Comparison of ENCODE assay signal across 1 cellular context in genomic region chr17:61364463-61364846, GRCh38.
A peak's percentile ranks its signal among the peaks of the same experiment; 100 is the strongest.
TF ChIP-seq lines count a peak whose summit lies in the region.

No MANE protein-coding gene starts in this region.

TF ChIP-seq in HepG2, 621 proteins besides CTCF, POLR2A, EP300 and RAD21 (continued from another document and continues in another):
- no peak for TF ChIP-seq THAP9 (CRISPR knock-in tag; IDR thresholded peaks at IDR 0.05; ENCODE audit: borderline replicate concordance)
- TF ChIP-seq KIAA2018 (CRISPR knock-in tag; IDR thresholded peaks at IDR 0.05; ENCODE audit: borderline replicate concordance), result no peak
- TF ChIP-seq ZNF614 (CRISPR knock-in tag; IDR thresholded peaks at IDR 0.05; ENCODE audit: borderline replicate concordance), result no peak
- no peak for TF ChIP-seq PHF20 (CRISPR knock-in tag; IDR thresholded peaks at IDR 0.05)
- TF ChIP-seq BRF2 (CRISPR knock-in tag; IDR thresholded peaks at IDR 0.05), result no peak
- TF ChIP-seq MEIS2 (CRISPR knock-in tag; IDR thresholded peaks at IDR 0.05), result no peak
- no peak for TF ChIP-seq ZNF800 (CRISPR knock-in tag; IDR thresholded peaks at IDR 0.05)
- TF ChIP-seq MXD3 (CRISPR knock-in tag; IDR thresholded peaks at IDR 0.05), result no peak
- TF ChIP-seq ZNF280D (CRISPR knock-in tag; IDR thresholded peaks at IDR 0.05), result peak; percentile 45; the same call in 1 of the 2 replicates
- TF ChIP-seq NR3C1 (CRISPR knock-in tag; IDR thresholded peaks at IDR 0.05), result no peak
- no peak for TF ChIP-seq ZNF431 (CRISPR knock-in tag; IDR thresholded peaks at IDR 0.05; ENCODE audit: borderline replicate concordance, low read depth)
- TF ChIP-seq ZNF558 (CRISPR knock-in tag; IDR thresholded peaks at IDR 0.05; ENCODE audit: borderline replicate concordance), result no peak
- TF ChIP-seq ZNF205 (CRISPR knock-in tag; IDR thresholded peaks at IDR 0.05), result no peak
- TF ChIP-seq ZNF34 (CRISPR knock-in tag; IDR thresholded peaks at IDR 0.05; ENCODE audit: borderline replicate concordance), result no peak
- TF ChIP-seq SRSF4 (IDR thresholded peaks at IDR 0.05; ENCODE audit: low read depth, low read length, poor library complexity, severe bottlenecking), result no peak
- no peak for TF ChIP-seq ZNF580 (CRISPR knock-in tag; IDR thresholded peaks at IDR 0.05; ENCODE audit: borderline replicate concordance, low read depth)
- no peak for TF ChIP-seq GMEB1 (CRISPR knock-in tag; IDR thresholded peaks at IDR 0.05; ENCODE audit: borderline replicate concordance)
- TF ChIP-seq KDM4B (CRISPR knock-in tag; IDR thresholded peaks at IDR 0.05), result 0 out of 2 replicates have a peak, but pooled peaks have one; percentile 60
- TF ChIP-seq RERE (CRISPR knock-in tag; IDR thresholded peaks at IDR 0.05; ENCODE audit: low read depth), result no peak
- no peak for TF ChIP-seq RAD51 (IDR thresholded peaks at IDR 0.05; ENCODE audit: borderline replicate concordance)
- no peak for TF ChIP-seq PAF1 (CRISPR knock-in tag; IDR thresholded peaks at IDR 0.05)
